ENCODE assay signal across 30 cellular contexts in genomic region chr11:2415601-2416380, GRCh38. TPM values are rescaled to one million over a fixed set of nuclear protein-coding genes. Genes with fewer than 3 reads are reported as not detected.
DNase-seq lines count a peak whose midpoint lies in the region; ATAC-seq, FAIRE-seq and TF ChIP-seq lines count a peak whose summit lies in the region.
"Had no signal": no experiment of that assay in that cellular context is flagged by ENCODE, and none has a peak within 500 bp of the region (broad histone marks: within the 10 kb centered on the region; RNA-seq: fewer than 3 reads in every experiment).

No MANE protein-coding gene starts in this region.

- H3K79me2 ChIP-seq in GM12878 (ENCODE audit: control insufficient read depth, insufficient read depth, low read length): no peaks in the 10 kb centered on the region

- intact Hi-C loops in MCF 10A (cut with micrococcal nuclease): no loop called here
- intact Hi-C loops in breast epithelium (cut with DNase I; ENCODE audit: low total_unique reads): no loop called here
- intact Hi-C loops in GM12878 (cut with micrococcal nuclease; ENCODE audit: unreplicated experiment): no loop called here

- no peak for TF ChIP-seq POLR2A in breast epithelium (IDR thresholded peaks at IDR 0.05)
- no peak for TF ChIP-seq POLR2A in GM12878 (IDR thresholded peaks at IDR 0.05; ENCODE audit: low read depth, low read length)

- H3K27me3 Mint-ChIP-seq in MCF 10A (ENCODE audit: insufficient read depth, unreplicated experiment) (no peaks in the 10 kb centered on the region), HFFc6 (ENCODE audit: insufficient read depth) (peaks cover 9% of the 10 kb centered on the region), progenitor cell of endocrine pancreas (no peaks in the 10 kb centered on the region)
- H3K27me3 Mint-ChIP-seq: activated CD4-positive, alpha-beta memory T cell treated with anti-CD3 and anti-CD28 coated beads, Interleukin-2, amount 10 ng/mL, durations not matched to agents 7 days and 5 days had no signal

- no peaks in the 10 kb centered on the region for H3K4me1 Mint-ChIP-seq in MCF 10A (ENCODE audit: insufficient read depth, unreplicated experiment)
- no peaks in the 10 kb centered on the region for H3K4me1 Mint-ChIP-seq in HFFc6 (ENCODE audit: low read depth)
- peaks cover 5% of the 10 kb centered on the region for H3K4me1 Mint-ChIP-seq in progenitor cell of endocrine pancreas (ENCODE audit: low read depth)

- H3K36me3 ChIP-seq in breast epithelium: no peaks in the 10 kb centered on the region
- no peaks in the 10 kb centered on the region for H3K36me3 ChIP-seq in GM12878 (ENCODE audit: control insufficient read depth in 2 of 2, insufficient read depth in 2 of 2, low read length in 1 of 2)
- H3K36me3 ChIP-seq: suprapubic skin had no signal

- no peak overlapping the region for H3K4me3 ChIP-seq in breast epithelium
- H3K4me3 ChIP-seq in GM12878: no peak overlapping the region
- H3K4me3 ChIP-seq: GM23248, lung, SK-N-MC, suprapubic skin had no signal

- no peak for ATAC-seq in GM12878
- ATAC-seq in GM21528 (IDR thresholded peaks at IDR 0.05; ENCODE audit: low FRiP score, unreplicated experiment): no peak
- ATAC-seq: activated naive CD4-positive, alpha-beta T cell treated with anti-CD3 and anti-CD28 coated beads, Interleukin-2, amount 50 U/mL, for 72 hours; CD8-positive, alpha-beta T cell; stimulated activated memory B cell treated with anti-CD40 and anti-IgM and Interleukin-4, amounts not matched to agents 10 μg/mL and 1 μg/mL and 100 μg/mL, for 72 hours had no signal

- TF ChIP-seq RAD21 in GM12878 (IDR thresholded peaks at IDR 0.05; ENCODE audit: insufficient read depth, low read depth, low read length): no peak

- BruUV-seq in MCF 10A (replicated peaks; lab: Mats Ljungman, UMichigan): no TSS peak
- BruUV-seq in GM12878 (replicated peaks; lab: Mats Ljungman, UMichigan): no TSS peak

- H4K20me1 ChIP-seq in GM12878 (ENCODE audit: control insufficient read depth, insufficient read depth): no peaks in the 10 kb centered on the region

- H3K27me3 ChIP-seq in breast epithelium (no peaks in the 10 kb centered on the region), GM12878 (replicated peaks in 1 of 2; ENCODE audit: control insufficient read depth in 2 of 2, insufficient read depth in 2 of 2, low read length in 1 of 2) (no peaks in the 10 kb centered on the region)
- H3K27me3 ChIP-seq: suprapubic skin had no signal

- no peak for FAIRE-seq in GM12878 (lab: Jason Lieb, UNC)
- FAIRE-seq: colon, TTC549 had no signal

- no peak overlapping the region for H3K4me3 Mint-ChIP-seq in MCF 10A (ENCODE audit: unreplicated experiment)
- H3K4me3 Mint-ChIP-seq in HFFc6: no peak overlapping the region
- H3K4me3 Mint-ChIP-seq in progenitor cell of endocrine pancreas (ENCODE audit: low read depth): no peak overlapping the region
- H3K4me3 Mint-ChIP-seq: activated CD4-positive, alpha-beta memory T cell treated with anti-CD3 and anti-CD28 coated beads, Interleukin-2, amount 10 ng/mL, durations not matched to agents 7 days and 5 days; CD8-positive, alpha-beta T cell; stimulated activated memory B cell treated with anti-CD40 and anti-IgM and Interleukin-4, amounts not matched to agents 10 μg/mL and 1 μg/mL and 100 μg/mL, for 72 hours had no signal

- TF ChIP-seq EP300 in GM12878 (IDR thresholded peaks at IDR 0.05; ENCODE audit: borderline replicate concordance in 1 of 2, control insufficient read depth in 1 of 2, low read depth in 2 of 2, low read length in 2 of 2): no peak

- in situ Hi-C loops in GM12878 (cut with MboI): loop anchor here (5.0 kb wide), 2 partner anchors 103 to 213 kb away; no protein-coding TSS in a partner anchor

- no peak overlapping the region for H3K9ac ChIP-seq in GM12878 (ENCODE audit: control insufficient read depth, insufficient read depth, low read length)
- H3K9ac ChIP-seq: GM23248 had no signal

- H3K27ac ChIP-seq in breast epithelium: no peak overlapping the region
- H3K27ac ChIP-seq in GM12878 (ENCODE audit: control insufficient read depth, insufficient read depth): no peak overlapping the region
- H3K27ac ChIP-seq: epithelial cell of prostate, GM23248, RWPE1, SK-N-MC, suprapubic skin had no signal

- TF ChIP-seq CTCF in MCF 10A (IDR thresholded peaks at IDR 0.05; ENCODE audit: unreplicated experiment): peak; percentile 11
- no peak for TF ChIP-seq CTCF in breast epithelium (IDR thresholded peaks at IDR 0.05)
- peak; percentile 38; the same call in 1 of the 2 replicates for TF ChIP-seq CTCF in HFFc6 (IDR thresholded peaks at IDR 0.05)
- peak in 2 of 3 experiments; percentile 7 to 20; a peak in 1 of 6 replicates for TF ChIP-seq CTCF in GM12878 (IDR thresholded peaks at IDR 0.05 in 2 of 3, conservative IDR thresholded peaks at IDR 0.05 in 1 of 3; ENCODE audit: control insufficient read depth in 2 of 3, extremely low read depth in 1 of 3, insufficient read depth in 1 of 3, low read depth in 3 of 3, low read length in 3 of 3)
- peak; percentile 22 for TF ChIP-seq CTCF in progenitor cell of endocrine pancreas (IDR thresholded peaks at IDR 0.05; ENCODE audit: unreplicated experiment)

- H3K9me3 ChIP-seq in breast epithelium (no peaks in the 10 kb centered on the region), GM12878 (replicated peaks; ENCODE audit: control insufficient read depth, insufficient read depth, low read length) (no peaks in the 10 kb centered on the region)
- H3K9me3 ChIP-seq: suprapubic skin had no signal

- H2AFZ ChIP-seq in GM12878 (ENCODE audit: control insufficient read depth, low read depth, low read length): no peak overlapping the region
- H2AFZ ChIP-seq: GM23248 had no signal

- SMC1A ChIA-PET in GM12878 (lab: Charles Lee; ENCODE audit: uncharacterized antibody, unreplicated experiment): interaction anchor here (1.0 kb wide), 1 partner anchor 111 kb away, joined by 3 read pairs; no protein-coding TSS in a partner anchor

- H3K9me3 Mint-ChIP-seq in MCF 10A (ENCODE audit: unreplicated experiment) (no peaks in the 10 kb centered on the region), HFFc6 (no peaks in the 10 kb centered on the region), progenitor cell of endocrine pancreas (ENCODE audit: low read depth) (no peaks in the 10 kb centered on the region)
- H3K9me3 Mint-ChIP-seq: activated CD4-positive, alpha-beta memory T cell treated with anti-CD3 and anti-CD28 coated beads, Interleukin-2, amount 10 ng/mL, durations not matched to agents 7 days and 5 days; activated naive CD4-positive, alpha-beta T cell treated with anti-CD3 and anti-CD28 coated beads, Interleukin-2, amount 50 U/mL, for 72 hours; CD8-positive, alpha-beta T cell; stimulated activated memory B cell treated with anti-CD40 and anti-IgM and Interleukin-4, amounts not matched to agents 10 μg/mL and 1 μg/mL and 100 μg/mL, for 72 hours had no signal

- no peaks in the 10 kb centered on the region for H3K36me3 Mint-ChIP-seq in MCF 10A (ENCODE audit: insufficient read depth, unreplicated experiment)
- H3K36me3 Mint-ChIP-seq in HFFc6 (ENCODE audit: low read depth): no peaks in the 10 kb centered on the region
- no peaks in the 10 kb centered on the region for H3K36me3 Mint-ChIP-seq in progenitor cell of endocrine pancreas (ENCODE audit: insufficient read depth)
- H3K36me3 Mint-ChIP-seq: activated naive CD4-positive, alpha-beta T cell treated with anti-CD3 and anti-CD28 coated beads, Interleukin-2, amount 50 U/mL, for 72 hours; CD8-positive, alpha-beta T cell; stimulated activated memory B cell treated with anti-CD40 and anti-IgM and Interleukin-4, amounts not matched to agents 10 μg/mL and 1 μg/mL and 100 μg/mL, for 72 hours had no signal

- POLR2A ChIA-PET in MCF 10A (lab: Yijun Ruan, JAX): interaction anchor here (0.7 kb wide), 1 partner anchor 735 kb away, joined by 3 read pairs; no protein-coding TSS in a partner anchor
- POLR2A ChIA-PET in GM12878 (lab: Charles Lee): no interaction called here

- RAD21 ChIA-PET in GM12878 (lab: Charles Lee; ENCODE audit: unreplicated experiment): no interaction called here

- WGBS in GM12878 (ENCODE audit: insufficient coverage, insufficient replicate concordance, low lambda C conversion rate, missing lambda C conversion rate): 53% methylated on average over 34 of the region's 34 CpGs

- CTCF ChIA-PET in MCF 10A (lab: Yijun Ruan, JAX) (interaction anchor here (0.5 to 1.2 kb wide), 2 partner anchors 110 to 115 kb away, joined by 4 to 9 read pairs; no protein-coding TSS in a partner anchor), GM12878 (lab: Yijun Ruan, JAX) (interaction anchor here (9.5 kb wide), 1 partner anchor 113 kb away, joined by 271 read pairs; the partner anchor contains the start of genes C11orf21 and TSPAN32)

- H3K4me2 ChIP-seq in GM12878 (ENCODE audit: control insufficient read depth, insufficient read depth): no peak overlapping the region

- H3K4me1 ChIP-seq in breast epithelium (peaks cover 0 to under 1% of the 10 kb centered on the region in 2 donors), GM12878 (ENCODE audit: control insufficient read depth, insufficient read depth, low read length) (no peaks in the 10 kb centered on the region)

- DNase-seq in MCF 10A (ENCODE audit: unreplicated experiment) (no peak), breast epithelium (ENCODE audit: low spot score in 2 of 2) (no peak), HFFc6 (no peak), GM12878 (ENCODE audit: low read depth, low spot score) (no peak), progenitor cell of endocrine pancreas (ENCODE audit: low spot score, unreplicated experiment) (no peak), foreskin melanocyte (no peak), AG20443 (ENCODE audit: low spot score) (no peak)
- DNase-seq: activated CD4-positive, alpha-beta memory T cell treated with anti-CD3 and anti-CD28 coated beads, Interleukin-2, amount 10 ng/mL, durations not matched to agents 7 days and 5 days; activated CD4-positive, CD25-positive, alpha-beta regulatory T cell treated with anti-CD3 and anti-CD28 coated beads, Interleukin-2, amount 50 U/mL, for 72 hours; CD8-positive, alpha-beta T cell; effector CD4-positive, alpha-beta T cell; GM23248; NCI-H1436 treated with DMSO at 0.1 percent for 48 hours; NCI-H446; NCI-H82; stimulated activated CD4-positive, alpha-beta T cell treated with anti-CD3 and anti-CD28 coated beads, Interleukin-4, amount 100 ng/mL, for 4 hours had no signal

- H3K27ac Mint-ChIP-seq in MCF 10A (ENCODE audit: low read depth, unreplicated experiment) (no peak overlapping the region), HFFc6 (no peak overlapping the region), progenitor cell of endocrine pancreas (no peak overlapping the region)
- H3K27ac Mint-ChIP-seq: activated CD4-positive, alpha-beta memory T cell treated with anti-CD3 and anti-CD28 coated beads, Interleukin-2, amount 10 ng/mL, durations not matched to agents 7 days and 5 days; activated naive CD4-positive, alpha-beta T cell treated with anti-CD3 and anti-CD28 coated beads, Interleukin-2, amount 50 U/mL, for 72 hours; CD8-positive, alpha-beta T cell; stimulated activated memory B cell treated with anti-CD40 and anti-IgM and Interleukin-4, amounts not matched to agents 10 μg/mL and 1 μg/mL and 100 μg/mL, for 72 hours had no signal

RNA-seq across cellular contexts. Expression of gene TSSC4, which starts 15.2 kb away (rescaled TPM):
- total RNA-seq in MCF 10A (2022) (69.9 and 70.3 TPM in 2 replicates), breast epithelium (10 to 100 TPM; 36.8 to 44.9 (median 37.2) TPM), GM12878 (2014; rRNA removed) (49.0 and 52.2 TPM in 2 replicates), GM12878 (2014; rRNA removed; fragmentation: Illumina TruSeq; extraction: Trizol) (15.9 and 19.0 TPM in 2 replicates), GM12878 (2021) (52.6 and 55.4 TPM in 2 replicates), progenitor cell of endocrine pancreas (50.2 and 54.5 TPM in 2 replicates)
- 10 to 100 TPM; 47.4 to 74.7 (median 62.8) TPM for total RNA-seq in HFFc6 (2021; fragmentation: NEBNext Ultra II Directional; extraction: Animal tissue kit (Norgen Biotek cat#: 25700))
- 17.2 and 17.7 TPM in 2 replicates for total RNA-seq in GM12878 (2013; cell fraction: nucleolus; rRNA removed)
- polyA plus RNA-seq in GM12878 (2011; ENCODE audit: low read depth): 5.7 TPM
- polyA plus RNA-seq in GM12878 (2011; rRNA removed) (6.4 and 14.7 TPM in 2 replicates), GM12878 (2014; fragmentation: Illumina TruSeq; extraction: Trizol) (0.36 and 5.3 TPM in 2 replicates), GM12878 (2014; fragmentation: Nextera tagmentation; extraction: Ambion mirVana) (1 to 10 TPM in 1 of 2 experiments, under 1 TPM in 1; 0.69 to 5.3 TPM), GM12878 (2014; rRNA removed) (32.3 and 43.8 TPM in 2 replicates), GM12878 (2016; fragmentation: Nextera tagmentation; extraction: Ambion mirVana) (10 to 100 TPM; 62.8 to 70.1 TPM)
- 21.9 and 41.0 TPM in 2 replicates for polyA plus RNA-seq in GM12878 (2011; cell fraction: cytosol; rRNA removed)
- 62.3 and 80.7 TPM in 2 replicates for polyA plus RNA-seq in GM12878 (2011; cell fraction: nucleus; rRNA removed)
- polyA plus RNA-seq in GM12878 (2012): 21.8 and 26.7 TPM in 2 replicates
- 11.3 and 24.7 TPM in 2 replicates for polyA minus RNA-seq in GM12878 (2011; rRNA and poly(A)+ RNA removed)
- polyA minus RNA-seq in GM12878 (2011; cell fraction: cytosol; rRNA and poly(A)+ RNA removed): 13.5 and 18.3 TPM in 2 replicates
- 20.7 and 40.5 TPM in 2 replicates for polyA minus RNA-seq in GM12878 (2011; cell fraction: nucleus; rRNA and poly(A)+ RNA removed)

RNA-seq across cellular contexts. Expression of gene TRPM5, which starts 28.5 kb away (rescaled TPM):
- total RNA-seq in MCF 10A (2022): not detected in 2 replicates
- total RNA-seq in breast epithelium: not detected
- total RNA-seq in HFFc6 (2021; fragmentation: NEBNext Ultra II Directional; extraction: Animal tissue kit (Norgen Biotek cat#: 25700)): not detected
- not detected in 2 replicates for total RNA-seq in GM12878 (2013; cell fraction: nucleolus; rRNA removed)
- total RNA-seq in GM12878 (2014; rRNA removed): not detected in 2 replicates
- not detected in 2 replicates for total RNA-seq in GM12878 (2014; rRNA removed; fragmentation: Illumina TruSeq; extraction: Trizol)
- not detected in 2 replicates for total RNA-seq in GM12878 (2021)
- not detected for polyA plus RNA-seq in GM12878 (2011; ENCODE audit: low read depth)
- not detected in 2 replicates for polyA plus RNA-seq in GM12878 (2011; rRNA removed)
- not detected in 2 replicates for polyA plus RNA-seq in GM12878 (2011; cell fraction: cytosol; rRNA removed)
- polyA plus RNA-seq in GM12878 (2011; cell fraction: nucleus; rRNA removed): not detected in 2 replicates
- polyA plus RNA-seq in GM12878 (2012): not detected in 2 replicates
- polyA plus RNA-seq in GM12878 (2014; fragmentation: Illumina TruSeq; extraction: Trizol): not detected in 2 replicates
- not detected for polyA plus RNA-seq in GM12878 (2014; fragmentation: Nextera tagmentation; extraction: Ambion mirVana)
- not detected in 2 replicates for polyA plus RNA-seq in GM12878 (2014; rRNA removed)
- not detected for polyA plus RNA-seq in GM12878 (2016; fragmentation: Nextera tagmentation; extraction: Ambion mirVana)
- not detected in 2 replicates for polyA minus RNA-seq in GM12878 (2011; rRNA and poly(A)+ RNA removed)
- polyA minus RNA-seq in GM12878 (2011; cell fraction: cytosol; rRNA and poly(A)+ RNA removed): not detected in 2 replicates
- not detected in 2 replicates for polyA minus RNA-seq in GM12878 (2011; cell fraction: nucleus; rRNA and poly(A)+ RNA removed)
- total RNA-seq in progenitor cell of endocrine pancreas: 0.46 and 0.84 TPM in 2 replicates
- total RNA-seq: A172; activated CD4-positive, alpha-beta memory T cell treated with anti-CD3 and anti-CD28 coated beads, Interleukin-2, amount 10 ng/mL, durations not matched to agents 7 days and 5 days; activated naive CD4-positive, alpha-beta T cell treated with anti-CD3 and anti-CD28 coated beads, Interleukin-2, amount 50 U/mL, for 72 hours; GM23248; kidney epithelial cell; posterior vena cava; T-helper 1 cell treated with Interleukin-12 subunit alpha and Interleukin-12 subunit beta and Interleukin-4 antibody, amounts not matched to agents 30 ng/mL and 1 ng/mL, for 36 hours had no signal
- polyA plus RNA-seq: GM23248 had no signal

RNA-seq across cellular contexts. Expression of gene KCNQ1, which starts 29.0 kb away (rescaled TPM):
- not detected in 2 replicates for total RNA-seq in MCF 10A (2022)
- total RNA-seq in breast epithelium: 1 to 10 TPM; 3.6 to 6.2 (median 5.1) TPM
- not detected for total RNA-seq in HFFc6 (2021; fragmentation: NEBNext Ultra II Directional; extraction: Animal tissue kit (Norgen Biotek cat#: 25700))
- 0.71 and 0.81 TPM in 2 replicates for total RNA-seq in GM12878 (2013; cell fraction: nucleolus; rRNA removed)
- not detected in 2 replicates for total RNA-seq in GM12878 (2014; rRNA removed)
- total RNA-seq in GM12878 (2014; rRNA removed; fragmentation: Illumina TruSeq; extraction: Trizol): not detected in 2 replicates
- 0.15 and 0.16 TPM in 2 replicates for total RNA-seq in GM12878 (2021)
- not detected for polyA plus RNA-seq in GM12878 (2011; ENCODE audit: low read depth)
- polyA plus RNA-seq in GM12878 (2011; rRNA removed): 0.06 and 0.12 TPM in 2 replicates
- 0.10 and 0.18 TPM in 2 replicates for polyA plus RNA-seq in GM12878 (2011; cell fraction: cytosol; rRNA removed)
- 0.03 and 0.15 TPM in 2 replicates for polyA plus RNA-seq in GM12878 (2011; cell fraction: nucleus; rRNA removed)
- polyA plus RNA-seq in GM12878 (2012): 0.19 and 0.25 TPM in 2 replicates
- 0.03 TPM in 1 of 2 replicates, not detected in the other for polyA plus RNA-seq in GM12878 (2014; fragmentation: Illumina TruSeq; extraction: Trizol)
- not detected for polyA plus RNA-seq in GM12878 (2014; fragmentation: Nextera tagmentation; extraction: Ambion mirVana)
- not detected in 2 replicates for polyA plus RNA-seq in GM12878 (2014; rRNA removed)
- polyA plus RNA-seq in GM12878 (2016; fragmentation: Nextera tagmentation; extraction: Ambion mirVana): not detected
- polyA minus RNA-seq in GM12878 (2011; rRNA and poly(A)+ RNA removed): 0.15 and 0.41 TPM in 2 replicates
- polyA minus RNA-seq in GM12878 (2011; cell fraction: cytosol; rRNA and poly(A)+ RNA removed): not detected in 2 replicates
- polyA minus RNA-seq in GM12878 (2011; cell fraction: nucleus; rRNA and poly(A)+ RNA removed): not detected in 2 replicates
- total RNA-seq in progenitor cell of endocrine pancreas: 3.1 and 3.3 TPM in 2 replicates
- total RNA-seq: GM23248 had no signal
- polyA plus RNA-seq: GM23248 had no signal

RNA-seq across cellular contexts. Expression of gene CD81, which starts 38.7 kb away (rescaled TPM):
- 183 and 187 TPM in 2 replicates for total RNA-seq in MCF 10A (2022)
- 100 to 1,000 TPM; 311 to 770 (median 330) TPM for total RNA-seq in breast epithelium
- 100 to 1,000 TPM; 540 to 738 (median 627) TPM for total RNA-seq in HFFc6 (2021; fragmentation: NEBNext Ultra II Directional; extraction: Animal tissue kit (Norgen Biotek cat#: 25700))
- 117 and 127 TPM in 2 replicates for total RNA-seq in GM12878 (2013; cell fraction: nucleolus; rRNA removed)
- 58.2 and 59.2 TPM in 2 replicates for total RNA-seq in GM12878 (2014; rRNA removed)
- total RNA-seq in GM12878 (2014; rRNA removed; fragmentation: Illumina TruSeq; extraction: Trizol): 48.9 and 55.3 TPM in 2 replicates
- total RNA-seq in GM12878 (2021): 145 TPM in 2 replicates
- polyA plus RNA-seq in GM12878 (2011; ENCODE audit: low read depth): 105 TPM
- polyA plus RNA-seq in GM12878 (2011; rRNA removed): 55.2 and 106 TPM in 2 replicates
- 215 and 249 TPM in 2 replicates for polyA plus RNA-seq in GM12878 (2011; cell fraction: cytosol; rRNA removed)
- 252 and 253 TPM in 2 replicates for polyA plus RNA-seq in GM12878 (2011; cell fraction: nucleus; rRNA removed)
- 161 and 203 TPM in 2 replicates for polyA plus RNA-seq in GM12878 (2012)
- polyA plus RNA-seq in GM12878 (2014; fragmentation: Illumina TruSeq; extraction: Trizol): 49.0 and 99.3 TPM in 2 replicates
- polyA plus RNA-seq in GM12878 (2014; fragmentation: Nextera tagmentation; extraction: Ambion mirVana): 1 to 10 TPM; 2.0 to 7.8 TPM
- polyA plus RNA-seq in GM12878 (2014; rRNA removed): 118 and 139 TPM in 2 replicates
- 10 to 100 TPM; 18.1 to 24.1 TPM for polyA plus RNA-seq in GM12878 (2016; fragmentation: Nextera tagmentation; extraction: Ambion mirVana)
- 150 and 192 TPM in 2 replicates for polyA minus RNA-seq in GM12878 (2011; rRNA and poly(A)+ RNA removed)
- polyA minus RNA-seq in GM12878 (2011; cell fraction: cytosol; rRNA and poly(A)+ RNA removed): 81.7 and 85.6 TPM in 2 replicates
- polyA minus RNA-seq in GM12878 (2011; cell fraction: nucleus; rRNA and poly(A)+ RNA removed): 38.2 and 56.5 TPM in 2 replicates
- 166 and 171 TPM in 2 replicates for total RNA-seq in progenitor cell of endocrine pancreas

Comparison
In these comparisons a context has a peak if more than half of its experiments do, and no peak if none do; other contexts are left out.
1. CTCF ChIP-seq: peak in MCF 10A (single experiment), HFFc6 (single experiment), GM12878 (2 of 3) and progenitor cell of endocrine pancreas (single experiment); none in breast epithelium (0 of 3).